Comparison of ENCODE assay signal across 19 cellular contexts in genomic region chr12:109321294-109321693, GRCh38. TPM values are rescaled to one million over a fixed set of nuclear protein-coding genes. Genes with fewer than 3 reads are reported as not detected.
"Had no signal": no experiment of that assay in that cellular context is flagged by ENCODE, and none has a peak within 500 bp of the region (broad histone marks: within the 10 kb centered on the region; RNA-seq: fewer than 3 reads in every experiment).

No MANE protein-coding gene starts in this region.

RNA-seq across cellular contexts. Expression of gene FOXN4, which starts 12.2 kb away (rescaled TPM):
- total RNA-seq: activated naive CD4-positive, alpha-beta T cell treated with anti-CD3 and anti-CD28 coated beads for 36 hours; activated naive CD4-positive, alpha-beta T cell treated with anti-CD3 and anti-CD28 coated beads, Interleukin-2, amount 50 U/mL, for 72 hours; activated naive CD8-positive, alpha-beta T cell treated with anti-CD3 and anti-CD28 coated beads for 36 hours; activated naive CD8-positive, alpha-beta T cell treated with anti-CD3 and anti-CD28 coated beads, Interleukin-2, amount 10 ng/mL, durations not matched to agents 7 days and 5 days; activated T-cell treated with anti-CD3 and anti-CD28 coated beads, Interleukin-2, amount 50 U/mL, for 4 hours; activated T-cell treated with anti-CD3 and anti-CD28 coated beads, Interleukin-2, amount 50 U/mL, for 72 hours; activated T-helper 1 cell treated with anti-CD3 and anti-CD28 coated beads, Interleukin-12 subunit alpha, Interleukin-12 subunit beta, Interleukin-2, Interleukin-4 antibody, amounts not matched to agents 30 ng/mL and 10 ng/mL and 1 ng/mL, durations not matched to agents 14 hours and 24 hours and 36 hours; activated T-helper 17 cell treated with anti-CD3 and anti-CD28 coated beads, Interleukin-2, amount 50 U/mL, for 72 hours; activated T-helper 2 cell treated with anti-CD3 and anti-CD28 coated beads, Interferon-gamma antibody, Interleukin-2, Interleukin-4, amounts not matched to agents 10 μg/mL and 5 μg/mL and 100 μg/mL, durations not matched to agents 14 hours and 24 hours and 36 hours; adrenal gland; aorta; ascending aorta; astrocyte; body of pancreas; breast epithelium; bronchial epithelial cell; cardiac septum; chondrocyte had no signal
- polyA plus RNA-seq: aorta had no signal

RNA-seq across cellular contexts. Expression of gene MYO1H, which starts 26.4 kb away (rescaled TPM):
- total RNA-seq: activated naive CD4-positive, alpha-beta T cell treated with anti-CD3 and anti-CD28 coated beads for 36 hours; activated naive CD4-positive, alpha-beta T cell treated with anti-CD3 and anti-CD28 coated beads, Interleukin-2, amount 50 U/mL, for 72 hours; activated naive CD8-positive, alpha-beta T cell treated with anti-CD3 and anti-CD28 coated beads for 36 hours; activated naive CD8-positive, alpha-beta T cell treated with anti-CD3 and anti-CD28 coated beads, Interleukin-2, amount 10 ng/mL, durations not matched to agents 7 days and 5 days; activated T-cell treated with anti-CD3 and anti-CD28 coated beads, Interleukin-2, amount 50 U/mL, for 4 hours; activated T-cell treated with anti-CD3 and anti-CD28 coated beads, Interleukin-2, amount 50 U/mL, for 72 hours; activated T-helper 1 cell treated with anti-CD3 and anti-CD28 coated beads, Interleukin-12 subunit alpha, Interleukin-12 subunit beta, Interleukin-2, Interleukin-4 antibody, amounts not matched to agents 30 ng/mL and 10 ng/mL and 1 ng/mL, durations not matched to agents 14 hours and 24 hours and 36 hours; activated T-helper 17 cell treated with anti-CD3 and anti-CD28 coated beads, Interleukin-2, amount 50 U/mL, for 72 hours; activated T-helper 2 cell treated with anti-CD3 and anti-CD28 coated beads, Interferon-gamma antibody, Interleukin-2, Interleukin-4, amounts not matched to agents 10 μg/mL and 5 μg/mL and 100 μg/mL, durations not matched to agents 14 hours and 24 hours and 36 hours; adrenal gland; aorta; ascending aorta; astrocyte; body of pancreas; bronchial epithelial cell; cardiac muscle cell; cardiac septum; chondrocyte had no signal
- polyA plus RNA-seq: aorta, cardiac muscle cell had no signal
